In the genomic region with DNA sequence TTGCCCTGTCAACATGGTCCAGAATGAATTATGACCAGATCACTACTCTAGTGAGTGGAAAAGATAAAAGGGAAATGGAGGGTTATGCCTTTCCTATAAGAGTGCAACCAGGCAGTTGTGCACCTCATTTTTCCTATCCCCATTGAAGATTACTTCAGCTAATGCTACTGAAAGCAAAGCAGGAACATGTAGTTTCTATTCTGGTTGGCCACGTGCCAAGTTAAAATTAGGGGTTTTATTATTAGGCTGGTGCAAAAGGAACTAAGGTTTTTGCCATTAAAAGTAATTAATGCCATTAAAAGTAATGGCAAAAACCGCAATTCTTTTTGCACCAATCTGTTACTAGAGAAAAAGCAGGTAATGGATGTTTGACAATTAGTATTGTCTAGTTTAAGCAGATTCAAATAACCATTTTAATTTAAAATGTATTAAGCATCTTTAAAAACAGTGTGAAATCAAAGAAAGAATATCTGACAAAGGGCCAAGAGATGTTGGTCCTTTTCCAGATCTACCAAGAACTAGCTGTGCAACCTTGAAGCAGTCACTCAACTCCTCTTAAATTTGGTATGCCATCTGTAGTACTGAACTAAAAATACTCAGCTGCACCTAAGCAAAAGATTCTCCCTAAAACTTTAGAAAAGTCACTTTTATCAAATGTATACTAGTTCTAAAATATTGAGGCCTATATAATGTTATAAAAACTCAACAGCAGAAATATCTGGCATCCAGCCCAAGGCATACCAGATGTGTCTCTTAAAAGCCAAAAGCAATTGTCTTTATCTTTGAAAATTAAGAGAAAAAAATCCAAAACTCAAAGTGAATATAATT, we compare ENCODE assay signal across 23 cellular contexts.
A peak's percentile ranks its signal among the peaks of the same experiment; 100 is the strongest.
DNase-seq lines count a peak whose midpoint lies in the region; ATAC-seq and TF ChIP-seq lines count a peak whose summit lies in the region.
"Had no signal": no experiment of that assay in that cellular context is flagged by ENCODE, and none has a peak within 500 bp of the region (broad histone marks: within the 10 kb centered on the region; RNA-seq: fewer than 3 reads in every experiment).

No MANE protein-coding gene starts in this region.

- POLR2A ChIA-PET in RWPE1 (lab: Yijun Ruan, JAX; ENCODE audit: low non-redundant PET), result no interaction called here

- no peak overlapping the region for H3K27ac ChIP-seq in RWPE1
- H3K27ac ChIP-seq: KMS-11, tibial artery had no signal

- no peaks in the 10 kb centered on the region for H3K27me3 Mint-ChIP-seq in brain
- no peaks in the 10 kb centered on the region for H3K27me3 Mint-ChIP-seq in mesothelial cell of epicardium (ENCODE audit: low read depth)
- H3K27me3 Mint-ChIP-seq: activated CD8-positive, alpha-beta T cell treated with anti-CD3 and anti-CD28 coated beads for 36 hours; activated T-cell treated with anti-CD3 and anti-CD28 coated beads, Interleukin-2, amount 50 U/mL, for 24 hours; progenitor cell of endocrine pancreas had no signal

- no peak overlapping the region for H3K4me3 Mint-ChIP-seq in brain
- H3K4me3 Mint-ChIP-seq in mesothelial cell of epicardium, result no peak overlapping the region
- H3K4me3 Mint-ChIP-seq: activated CD8-positive, alpha-beta T cell treated with anti-CD3 and anti-CD28 coated beads for 36 hours; activated T-cell treated with anti-CD3 and anti-CD28 coated beads, Interleukin-2, amount 50 U/mL, for 24 hours; effector memory CD8-positive, alpha-beta T cell; GM23338; T-helper 1 cell treated with Interleukin-12 subunit alpha and Interleukin-12 subunit beta and Interleukin-4 antibody, amounts not matched to agents 30 μg/mL and 1 μg/mL, for 36 hours had no signal

- peaks cover 0 to 3% (median 0%) of the 10 kb centered on the region in 5 experiments for H3K9me3 Mint-ChIP-seq in brain
- H3K9me3 Mint-ChIP-seq in mesothelial cell of epicardium, result no peaks in the 10 kb centered on the region
- H3K9me3 Mint-ChIP-seq: activated CD8-positive, alpha-beta T cell treated with anti-CD3 and anti-CD28 coated beads for 36 hours; activated T-cell treated with anti-CD3 and anti-CD28 coated beads, Interleukin-2, amount 50 U/mL, for 24 hours; GM23338; T-helper 1 cell treated with Interleukin-12 subunit alpha and Interleukin-12 subunit beta and Interleukin-4 antibody, amounts not matched to agents 30 μg/mL and 1 μg/mL, for 36 hours had no signal

- H3K36me3 Mint-ChIP-seq in brain (no peaks in the 10 kb centered on the region), mesothelial cell of epicardium (no peaks in the 10 kb centered on the region)

- DNase-seq in ELR (ENCODE audit: low read depth) (peak; percentile 10), NCI-H1694 (lab: John Stamatoyannopoulos, UW) (peak; percentile 23), mesothelial cell of epicardium (ENCODE audit: low spot score in 2 of 2, unreplicated experiment in 2 of 2) (no peak), RWPE1 (ENCODE audit: low spot score) (no peak), COR-L47 (lab: John Stamatoyannopoulos, UW) (no peak)
- DNase-seq: activated CD8-positive, alpha-beta T cell treated with anti-CD3 and anti-CD28 coated beads for 36 hours; activated naive CD4-positive, alpha-beta T cell treated with Interleukin-2 at 50 U/mL for 16 hours; activated T-cell treated with anti-CD3 and anti-CD28 coated beads, Interleukin-2, amount 50 U/mL, for 24 hours; AML-193; aorta; effector memory CD8-positive, alpha-beta T cell; hypothalamus; NCI-H1436; SHP77 treated with DMSO at 0.1 percent for 48 hours; stimulated activated CD4-positive, alpha-beta T cell treated with anti-CD3 and anti-CD28 coated beads, Interleukin-1b, Interleukin-23, amount 100 ng/mL, for 48 hours; stimulated activated naive CD4-positive, alpha-beta T cell treated with Interleukin-2 at 50 U/mL for 16 hours; tibial artery had no signal

- TF ChIP-seq CTCF in brain (conservative IDR thresholded peaks at IDR 0.05) (no peak), mesothelial cell of epicardium (IDR thresholded peaks at IDR 0.05; ENCODE audit: unreplicated experiment) (no peak), RWPE1 (conservative IDR thresholded peaks at IDR 0.05; ENCODE audit: low read depth) (no peak)

- H3K27ac Mint-ChIP-seq in brain (peak overlapping the region in 3 of 5 experiments; percentile 25 to 80 (median 76)), mesothelial cell of epicardium (peak overlapping the region; percentile 37)
- H3K27ac Mint-ChIP-seq: activated CD8-positive, alpha-beta T cell treated with anti-CD3 and anti-CD28 coated beads for 36 hours; activated T-cell treated with anti-CD3 and anti-CD28 coated beads, Interleukin-2, amount 50 U/mL, for 24 hours; effector memory CD8-positive, alpha-beta T cell; GM23338; progenitor cell of endocrine pancreas; T-helper 1 cell treated with Interleukin-12 subunit alpha and Interleukin-12 subunit beta and Interleukin-4 antibody, amounts not matched to agents 30 μg/mL and 1 μg/mL, for 36 hours had no signal

- peaks cover 62% of the 10 kb centered on the region for H3K4me1 Mint-ChIP-seq in brain
- H3K4me1 Mint-ChIP-seq in mesothelial cell of epicardium, result peaks cover 47% of the 10 kb centered on the region
- H3K4me1 Mint-ChIP-seq: GM23338 had no signal

- ATAC-seq in HG02840 (IDR thresholded peaks at IDR 0.05; ENCODE audit: low FRiP score, unreplicated experiment), result no peak
- ATAC-seq: activated CD8-positive, alpha-beta T cell treated with anti-CD3 and anti-CD28 coated beads for 36 hours; effector memory CD8-positive, alpha-beta T cell; GM23338 had no signal

- CTCF ChIA-PET in RWPE1 (lab: Yijun Ruan, JAX), result no interaction called here

Comparison
In these comparisons a context has a peak if more than half of its experiments do, and no peak if none do; other contexts are left out.
1. DNase-seq: peak in ELR (single experiment) and NCI-H1694 (single experiment); none in mesothelial cell of epicardium (0 of 2), RWPE1 (single experiment) and COR-L47 (single experiment).